8 cellular contexts compared by ENCODE assay signal in the genomic region with DNA sequence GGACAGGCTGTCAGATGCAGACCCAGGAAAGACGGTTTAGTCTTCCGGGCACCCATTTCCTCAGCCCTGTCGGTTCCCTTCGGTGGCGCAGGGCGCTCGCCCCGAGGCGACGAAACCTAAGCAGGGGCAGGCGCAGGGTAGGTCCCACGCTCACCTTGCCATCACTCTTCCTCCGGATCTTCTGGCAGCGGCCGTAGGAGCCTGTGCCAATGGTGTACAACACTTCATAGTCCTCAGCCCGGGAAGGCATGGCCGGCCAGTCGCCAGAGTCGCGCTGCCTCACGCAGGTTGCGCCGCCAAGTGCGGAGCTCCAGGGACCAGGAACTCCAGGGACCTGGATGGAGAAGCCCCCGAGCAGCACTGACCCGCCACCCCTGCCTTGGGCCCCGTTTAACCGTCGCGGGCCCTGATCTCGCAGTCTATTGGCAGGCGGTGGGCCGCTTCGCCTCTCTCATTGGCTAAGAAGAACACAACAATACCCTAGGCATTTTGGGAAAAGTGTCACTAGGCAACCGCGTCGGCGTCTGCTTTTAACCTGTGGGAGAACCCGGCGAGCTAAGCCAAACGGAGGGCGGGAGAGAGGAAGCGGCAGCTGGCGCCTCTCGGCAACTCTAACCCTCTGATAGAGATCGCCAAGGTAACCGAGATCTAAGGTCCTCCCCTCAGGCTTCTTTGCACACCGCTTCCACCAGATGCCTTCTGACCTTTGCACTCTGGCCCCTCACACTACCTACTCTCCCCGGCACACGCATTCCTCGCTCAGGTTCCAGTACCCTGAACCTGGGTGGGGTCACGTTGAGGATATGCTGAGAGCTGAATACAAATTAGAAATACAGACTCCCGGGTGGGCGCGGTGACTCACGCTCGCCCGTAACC. TPM values are rescaled to one million over a fixed set of nuclear protein-coding genes. Genes with fewer than 3 reads are reported as not detected.
DNase-seq lines count a peak whose midpoint lies in the region; ATAC-seq and TF ChIP-seq lines count a peak whose summit lies in the region.

Gene NEK2, minus strand, starts transcription at position 392 of the 876 bp plus-strand sequence. Its CDS starts 142 bp downstream, at position 250.

- peak within 1 kb of the TSS; percentile 85 for H3K4me3 ChIP-seq in AG10803 (ENCODE audit: low read length)

- no peaks in the 10 kb centered on the region for H3K9me3 Mint-ChIP-seq in activated B cell treated with CpG ODN at 0.5 μM for 24 hours

- intact Hi-C loops in activated B cell treated with CpG ODN at 0.5 μM for 24 hours (cut with micrococcal nuclease) = loop anchor here (1.0 to 2.0 kb wide), 5 partner anchors 22 to 416 kb away; partner anchors contain the start of genes RCOR3 and SLC30A1

- no peaks in the 10 kb centered on the region for H3K27me3 Mint-ChIP-seq in activated B cell treated with CpG ODN at 0.5 μM for 24 hours

- H3K4me3 Mint-ChIP-seq in activated B cell treated with CpG ODN at 0.5 μM for 24 hours = peak within 1 kb of the TSS; percentile 88

- DNase-seq in AG10803 (ENCODE audit: low read depth) (peak; percentile 85), NCI-H226 (peak; percentile 84), activated B cell treated with CpG ODN at 0.5 μM for 24 hours (peak; percentile 64), islet precursor cell (peak; percentile 99)
- peak; percentile 89 for DNase-seq in central memory CD4-positive, alpha-beta T cell
- DNase-seq in stimulated activated CD4-positive, alpha-beta T cell treated with anti-CD3 and anti-CD28 coated beads, Interleukin-12 subunit alpha, Interleukin-12 subunit beta, amount 100 ng/mL, for 48 hours (ENCODE audit: low read depth in 2 of 3, low spot score in 1 of 3) = peak; percentile 78 to 79 (median 78)

- CTCF ChIA-PET in activated B cell treated with CpG ODN at 0.5 μM for 24 hours (lab: Charles Lee) = interaction anchor here (2.7 kb wide), 1 partner anchor 23 kb away, joined by 9 read pairs; no protein-coding TSS in a partner anchor

- H3K36me3 Mint-ChIP-seq in activated B cell treated with CpG ODN at 0.5 μM for 24 hours (ENCODE audit: low read depth) = no peaks in the 10 kb centered on the region

- POLR2A ChIA-PET in activated B cell treated with CpG ODN at 0.5 μM for 24 hours (lab: Charles Lee) = interaction anchor here (0.6 to 1.4 kb wide), 2 partner anchors 360 to 610 kb away, joined by 3 to 5 read pairs; partner anchors contain the start of genes DTL and INTS7

- TF ChIP-seq CTCF in AG10803 (conservative IDR thresholded peaks at IDR 0.05; ENCODE audit: low read length) (no peak), activated B cell treated with CpG ODN at 0.5 μM for 24 hours (IDR thresholded peaks at IDR 0.05) (no peak)

- peak; percentile 99 for ATAC-seq in GM19023 (IDR thresholded peaks at IDR 0.05; ENCODE audit: unreplicated experiment)
- peak; percentile 95 for ATAC-seq in HG03196 (IDR thresholded peaks at IDR 0.05; ENCODE audit: unreplicated experiment)
- peak; percentile 93 for ATAC-seq in activated B cell treated with CpG ODN at 0.5 μM for 24 hours (ENCODE audit: low read depth)

- peaks cover 39% of the 10 kb centered on the region for H3K4me1 Mint-ChIP-seq in activated B cell treated with CpG ODN at 0.5 μM for 24 hours

- peak within 1 kb of the TSS; percentile 69 for H3K27ac Mint-ChIP-seq in activated B cell treated with CpG ODN at 0.5 μM for 24 hours

RNA-seq across cellular contexts. Expression of gene NEK2, which starts in this region (rescaled TPM):
- total RNA-seq in activated B cell treated with CpG ODN at 0.5 μM for 24 hours = 0.35 and 0.59 TPM in 2 replicates

Comparison
In these comparisons a context has a peak if more than half of its experiments do, and no peak if none do; other contexts are left out.
1. Peak in every context shown above with its lines: DNase-seq, ATAC-seq and H3K4me3 ChIP-seq.
2. Peak in DNase-seq and ATAC-seq in activated B cell treated with CpG ODN at 0.5 μM for 24 hours; RNA of the gene not detected or under 1 TPM.